10 cellular contexts compared by ENCODE assay signal in the genomic region with DNA sequence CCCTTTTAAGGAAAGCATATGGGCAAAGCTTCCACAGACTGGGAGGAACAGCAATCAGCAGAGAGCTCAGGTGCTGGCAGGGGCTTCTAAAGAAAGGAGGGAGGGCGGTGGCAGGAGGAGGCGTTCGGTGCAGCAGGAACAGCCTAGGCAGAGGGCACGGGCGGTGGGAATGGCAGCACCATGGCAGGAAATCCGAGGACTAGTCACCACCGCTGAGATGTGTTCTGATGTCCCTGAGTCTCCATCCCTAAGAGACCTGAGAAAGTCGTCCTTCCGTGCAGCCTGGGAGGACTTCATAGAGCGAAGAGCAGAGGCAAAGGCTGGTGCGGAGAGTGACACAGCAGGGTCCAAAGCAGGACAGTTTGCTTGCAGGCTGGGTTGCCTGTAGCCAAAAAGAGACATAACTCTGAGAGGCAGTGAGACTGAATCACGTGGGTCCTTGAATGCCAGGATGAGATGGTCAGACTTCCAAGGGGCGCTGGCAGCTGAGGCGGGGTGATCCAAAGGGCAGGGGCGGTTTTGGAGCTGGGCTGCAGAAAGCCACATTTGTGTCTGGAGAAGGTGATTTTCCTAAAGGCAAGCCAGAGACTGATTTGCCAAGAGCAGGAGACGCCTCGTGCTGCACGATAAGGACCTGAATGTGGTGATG. TPM values are rescaled to one million over a fixed set of nuclear protein-coding genes. Genes with fewer than 3 reads are reported as not detected.
A peak's percentile ranks its signal among the peaks of the same experiment; 100 is the strongest.
DNase-seq lines count a peak whose midpoint lies in the region; ATAC-seq lines count a peak whose summit lies in the region.
"Had no signal": no experiment of that assay in that cellular context is flagged by ENCODE, and none has a peak within 500 bp of the region (broad histone marks: within the 10 kb centered on the region; RNA-seq: fewer than 3 reads in every experiment).

No MANE protein-coding gene starts in this region.

- WGBS in thymus: 53% methylated on average over 18 of the region's 18 CpGs

- H3K9me3 ChIP-seq in iPS-18c (ENCODE audit: control insufficient read depth, insufficient read depth, low read length): no peaks in the 10 kb centered on the region
- H3K9me3 ChIP-seq in thymus (ENCODE audit: control insufficient read depth): no peaks in the 10 kb centered on the region

- intact Hi-C loops in activated T-helper 2 cell treated with anti-CD3 and anti-CD28 coated beads, Interferon-gamma antibody, Interleukin-2, Interleukin-4, amounts not matched to agents 10 μg/mL and 5 μg/mL and 100 μg/mL, durations not matched to agents 14 hours and 24 hours and 36 hours (cut with micrococcal nuclease): loop anchor here (5.0 to 10.0 kb wide), 3 partner anchors 35 to 692 kb away; partner anchors contain the start of genes BMPR1A, GLUD1 and SHLD2

- no peaks in the 10 kb centered on the region for H3K27me3 Mint-ChIP-seq in activated naive CD4-positive, alpha-beta T cell treated with anti-CD3 and anti-CD28 coated beads, Interleukin-2, amount 50 U/mL, for 24 hours
- H3K27me3 Mint-ChIP-seq in activated T-helper 2 cell treated with anti-CD3 and anti-CD28 coated beads, Interferon-gamma antibody, Interleukin-2, Interleukin-4, amounts not matched to agents 10 μg/mL and 5 μg/mL and 100 μg/mL, durations not matched to agents 14 hours and 24 hours and 36 hours (ENCODE audit: low read depth): peaks cover 18% of the 10 kb centered on the region

- H3K27ac ChIP-seq in thymus (ENCODE audit: low read depth): no peak overlapping the region

- H3K4me1 Mint-ChIP-seq in activated naive CD4-positive, alpha-beta T cell treated with anti-CD3 and anti-CD28 coated beads, Interleukin-2, amount 50 U/mL, for 24 hours: peaks cover 19% of the 10 kb centered on the region
- H3K4me1 Mint-ChIP-seq in activated T-helper 2 cell treated with anti-CD3 and anti-CD28 coated beads, Interferon-gamma antibody, Interleukin-2, Interleukin-4, amounts not matched to agents 10 μg/mL and 5 μg/mL and 100 μg/mL, durations not matched to agents 14 hours and 24 hours and 36 hours (ENCODE audit: low read depth): peaks cover 20% of the 10 kb centered on the region

- no peaks in the 10 kb centered on the region for H3K9me3 Mint-ChIP-seq in activated naive CD4-positive, alpha-beta T cell treated with anti-CD3 and anti-CD28 coated beads, Interleukin-2, amount 50 U/mL, for 24 hours
- no peaks in the 10 kb centered on the region for H3K9me3 Mint-ChIP-seq in activated T-helper 2 cell treated with anti-CD3 and anti-CD28 coated beads, Interferon-gamma antibody, Interleukin-2, Interleukin-4, amounts not matched to agents 10 μg/mL and 5 μg/mL and 100 μg/mL, durations not matched to agents 14 hours and 24 hours and 36 hours

- H3K27ac Mint-ChIP-seq in activated naive CD4-positive, alpha-beta T cell treated with anti-CD3 and anti-CD28 coated beads, Interleukin-2, amount 50 U/mL, for 24 hours: peak overlapping the region; percentile 59
- peak overlapping the region; percentile 60 for H3K27ac Mint-ChIP-seq in activated T-helper 2 cell treated with anti-CD3 and anti-CD28 coated beads, Interferon-gamma antibody, Interleukin-2, Interleukin-4, amounts not matched to agents 10 μg/mL and 5 μg/mL and 100 μg/mL, durations not matched to agents 14 hours and 24 hours and 36 hours

- peaks cover 8% of the 10 kb centered on the region for H3K4me1 ChIP-seq in thymus (ENCODE audit: control insufficient read depth, insufficient read depth, low read length)

- H3K27me3 ChIP-seq in thymus (ENCODE audit: control insufficient read depth, insufficient read depth): no peaks in the 10 kb centered on the region

- H3K4me3 ChIP-seq in iPS-18c (ENCODE audit: insufficient read depth, low read depth, low read length) (peak overlapping the region; percentile 22; the same call in 1 of the 2 replicates), thymus (ENCODE audit: low read length) (peak overlapping the region; percentile 14)

- peak overlapping the region; percentile 89 for H3K4me3 Mint-ChIP-seq in activated naive CD4-positive, alpha-beta T cell treated with anti-CD3 and anti-CD28 coated beads, Interleukin-2, amount 50 U/mL, for 24 hours
- peak overlapping the region; percentile 87 for H3K4me3 Mint-ChIP-seq in activated T-helper 2 cell treated with anti-CD3 and anti-CD28 coated beads, Interferon-gamma antibody, Interleukin-2, Interleukin-4, amounts not matched to agents 10 μg/mL and 5 μg/mL and 100 μg/mL, durations not matched to agents 14 hours and 24 hours and 36 hours (ENCODE audit: low read depth)

- no peaks in the 10 kb centered on the region for H3K36me3 Mint-ChIP-seq in activated naive CD4-positive, alpha-beta T cell treated with anti-CD3 and anti-CD28 coated beads, Interleukin-2, amount 50 U/mL, for 24 hours
- peaks cover 3% of the 10 kb centered on the region for H3K36me3 Mint-ChIP-seq in activated T-helper 2 cell treated with anti-CD3 and anti-CD28 coated beads, Interferon-gamma antibody, Interleukin-2, Interleukin-4, amounts not matched to agents 10 μg/mL and 5 μg/mL and 100 μg/mL, durations not matched to agents 14 hours and 24 hours and 36 hours (ENCODE audit: low read depth)

- no peak for ATAC-seq in HG03045 (IDR thresholded peaks at IDR 0.05; ENCODE audit: unreplicated experiment)
- no peak for ATAC-seq in HG02885 (IDR thresholded peaks at IDR 0.05; ENCODE audit: poor library complexity, unreplicated experiment)

- DNase-seq in activated naive CD4-positive, alpha-beta T cell (lab: John Stamatoyannopoulos, UW): no peak
- no peak for DNase-seq in activated T-helper 2 cell treated with anti-CD3 and anti-CD28 coated beads, Interferon-gamma antibody, Interleukin-2, Interleukin-4, amounts not matched to agents 10 μg/mL and 5 μg/mL and 100 μg/mL, durations not matched to agents 14 hours and 24 hours and 36 hours (ENCODE audit: low spot score)
- no peak for DNase-seq in GF-D8 (lab: John Stamatoyannopoulos, UW)
- DNase-seq: GDM1, Karpas-422 had no signal

- H3K36me3 ChIP-seq in thymus (ENCODE audit: control insufficient read depth, insufficient read depth): no peaks in the 10 kb centered on the region

RNA-seq across cellular contexts. Expression of gene GRID1, which starts 35.8 kb away (rescaled TPM):
- not detected in 2 replicates for total RNA-seq in activated T-helper 2 cell treated with anti-CD3 and anti-CD28 coated beads, Interferon-gamma antibody, Interleukin-2, Interleukin-4, amounts not matched to agents 10 μg/mL and 5 μg/mL and 100 μg/mL, durations not matched to agents 14 hours and 24 hours and 36 hours
- polyA plus RNA-seq in thymus: 0.46 TPM
